Comparison of ENCODE assay signal across 8 cellular contexts in genomic region chr4:145177906-145178538, GRCh38. TPM values are rescaled to one million over a fixed set of nuclear protein-coding genes. Genes with fewer than 3 reads are reported as not detected.
DNase-seq lines count a peak whose midpoint lies in the region; ATAC-seq, FAIRE-seq and TF ChIP-seq lines count a peak whose summit lies in the region.

No MANE protein-coding gene starts in this region.

- no peak for TF ChIP-seq RAD21 in GM12878 (IDR thresholded peaks at IDR 0.05; ENCODE audit: insufficient read depth, low read depth, low read length)
- no peak for TF ChIP-seq RAD21 in HepG2 (CRISPR knock-in tag; IDR thresholded peaks at IDR 0.05)

- POLR2A ChIA-PET in GM12878 (lab: Charles Lee): interaction anchor here (0.6 to 4.2 kb wide), 10 partner anchors 8 to 546 kb away, joined by 3 to 25 read pairs (median 10); partner anchors contain the start of genes ABCE1, ANAPC10 and MMAA
- POLR2A ChIA-PET in HepG2 (lab: Yijun Ruan, JAX): interaction anchor here (1.2 kb wide), 1 partner anchor 80 kb away, joined by 5 read pairs; the partner anchor contains the start of genes ABCE1 and ANAPC10

- H3K4me2 ChIP-seq in GM12878 (ENCODE audit: control insufficient read depth, insufficient read depth) (peak overlapping the region; percentile 86), HepG2 (ENCODE audit: low read depth, low read length) (peak overlapping the region; percentile 99)

- H3K27ac ChIP-seq in GM12878 (ENCODE audit: control insufficient read depth, insufficient read depth) (peak overlapping the region; percentile 95), HepG2 (ENCODE audit: extremely low read length, insufficient read depth, low read length) (peak overlapping the region; percentile 92), thoracic aorta (peak overlapping the region; percentile 18 to 97)

- DNase-seq in GF-D8 (lab: John Stamatoyannopoulos, UW) (peak; percentile 45), NCI-H526 treated with DMSO at 0.1 percent for 48 hours (lab: John Stamatoyannopoulos, UW) (peak; percentile 42), GM12878 (ENCODE audit: low read depth, low spot score) (no peak), HepG2 (ENCODE audit: low spot score) (peak; percentile 71), thoracic aorta (ENCODE audit: low spot score) (no peak), NCI-H1105 treated with DMSO at 0.1 percent for 48 hours (lab: John Stamatoyannopoulos, UW) (no peak)
- DNase-seq in stimulated activated naive CD4-positive, alpha-beta T cell (lab: John Stamatoyannopoulos, UW): no peak

- no peak for FAIRE-seq in GM12878 (lab: Jason Lieb, UNC)
- peak; percentile 60 for FAIRE-seq in HepG2 (lab: Jason Lieb, UNC)

- RAD21 ChIA-PET in GM12878 (lab: Charles Lee; ENCODE audit: unreplicated experiment): interaction anchor here (0.9 to 3.8 kb wide), 17 partner anchors 8 to 447 kb away, joined by 3 to 30 read pairs (median 6); partner anchors contain the start of genes ABCE1 and ANAPC10

- SMC1A ChIA-PET in GM12878 (lab: Charles Lee; ENCODE audit: uncharacterized antibody, unreplicated experiment): interaction anchor here (0.8 to 5.9 kb wide), 23 partner anchors 7 to 446 kb away, joined by 3 to 42 read pairs (median 7); partner anchors contain the start of genes ABCE1, ANAPC10 and MMAA

- under 1% methylated on average over 9 of the region's 9 CpGs for WGBS in GM12878 (ENCODE audit: insufficient coverage, insufficient replicate concordance, low lambda C conversion rate, missing lambda C conversion rate)
- 4% methylated on average over 9 of the region's 9 CpGs for WGBS in HepG2 (ENCODE audit: low lambda C conversion rate)

- no peak for TF ChIP-seq EP300 in GM12878 (IDR thresholded peaks at IDR 0.05; ENCODE audit: borderline replicate concordance in 1 of 2, control insufficient read depth in 1 of 2, low read depth in 2 of 2, low read length in 2 of 2)
- TF ChIP-seq EP300 in HepG2 (IDR thresholded peaks at IDR 0.05; ENCODE audit: low read depth in 2 of 2, low read length in 2 of 2): no peak
- no peak for TF ChIP-seq EP300 in HepG2 (CRISPR knock-in tag; IDR thresholded peaks at IDR 0.05; ENCODE audit: borderline replicate concordance)

- H3K79me2 ChIP-seq in GM12878 (ENCODE audit: control insufficient read depth, insufficient read depth, low read length) (peaks cover 63% of the 10 kb centered on the region), HepG2 (ENCODE audit: insufficient read depth, low read length) (peaks cover 61% of the 10 kb centered on the region)

- intact Hi-C loops in GM12878 (cut with micrococcal nuclease; ENCODE audit: unreplicated experiment) (loop anchor here (5.0 kb wide), 1 partner anchor 629 kb away; no protein-coding TSS in a partner anchor), HepG2 (cut with micrococcal nuclease; ENCODE audit: unreplicated experiment) (loop anchor here (2.0 kb wide), 1 partner anchor 79 kb away; the partner anchor contains the start of genes ABCE1 and ANAPC10)

- no TSS peak for BruUV-seq in GM12878 (replicated peaks; lab: Mats Ljungman, UMichigan)
- TSS peak; percentile 45 for BruUV-seq in HepG2 (replicated peaks; lab: Mats Ljungman, UMichigan)

- peak overlapping the region; percentile 67 for H3K4me3 ChIP-seq in GM12878
- peak overlapping the region; percentile 75 to 84 (median 78) for H3K4me3 ChIP-seq in HepG2 (replicated peaks in 1 of 3; ENCODE audit: insufficient read depth in 1 of 3, low read depth in 2 of 3, low read length in 3 of 3)
- peak overlapping the region; percentile 93 for H3K4me3 ChIP-seq in thoracic aorta

- TF ChIP-seq CTCF in GM12878 (IDR thresholded peaks at IDR 0.05 in 2 of 3, conservative IDR thresholded peaks at IDR 0.05 in 1 of 3; ENCODE audit: control insufficient read depth in 2 of 3, extremely low read depth in 1 of 3, insufficient read depth in 1 of 3, low read depth in 3 of 3, low read length in 3 of 3): no peak
- no peak for TF ChIP-seq CTCF in HepG2 (CRISPR knock-in tag; IDR thresholded peaks at IDR 0.05)
- TF ChIP-seq CTCF in thoracic aorta (IDR thresholded peaks at IDR 0.05): no peak

- in situ Hi-C loops in GM12878 (cut with MboI): no loop called here
- in situ Hi-C loops in HepG2 (cut with HindIII; ENCODE audit: extremely low pct_ligation_motif_present, low pct_unique_long_range_greater_than_20kb): no loop called here

- H2AFZ ChIP-seq in GM12878 (ENCODE audit: control insufficient read depth, low read depth, low read length): peak overlapping the region; percentile 51
- H2AFZ ChIP-seq in HepG2 (ENCODE audit: low read length): no peak overlapping the region

- H3K9ac ChIP-seq in GM12878 (ENCODE audit: control insufficient read depth, insufficient read depth, low read length) (peak overlapping the region; percentile 90), HepG2 (ENCODE audit: insufficient read depth, low read depth, low read length) (peak overlapping the region; percentile 87)

- H3K4me1 ChIP-seq in GM12878 (ENCODE audit: control insufficient read depth, insufficient read depth, low read length) (peaks cover 23% of the 10 kb centered on the region), HepG2 (ENCODE audit: insufficient read depth, low read length) (peaks cover 34% of the 10 kb centered on the region), thoracic aorta (ENCODE audit: control insufficient read depth in 1 of 2, low read depth in 2 of 2) (peaks cover 18 to 42% of the 10 kb centered on the region in 2 donors)

- TF ChIP-seq POLR2A in GM12878 (IDR thresholded peaks at IDR 0.05; ENCODE audit: low read depth, low read length) (no peak), HepG2 (IDR thresholded peaks at IDR 0.05; ENCODE audit: insufficient read depth in 1 of 2, low read depth in 2 of 2, low read length in 2 of 2) (no peak)

- H4K20me1 ChIP-seq in GM12878 (ENCODE audit: control insufficient read depth, insufficient read depth) (no peaks in the 10 kb centered on the region), HepG2 (ENCODE audit: insufficient read depth, low read length) (peaks cover 20% of the 10 kb centered on the region)

- no peak for ATAC-seq in GM12878
- ATAC-seq in HepG2: no peak
- ATAC-seq in thoracic aorta (ENCODE audit: insufficient number of reproducible peaks, low FRiP score, low read depth): no peak
- no peak for ATAC-seq in GM21576 (IDR thresholded peaks at IDR 0.05; ENCODE audit: unreplicated experiment)

- CTCF ChIA-PET in GM12878 (lab: Yijun Ruan, JAX): interaction anchor here (0.6 to 2.8 kb wide), 12 partner anchors 9 to 439 kb away, joined by 3 to 12 read pairs (median 5); no protein-coding TSS in a partner anchor
- CTCF ChIA-PET in HepG2 (lab: Yijun Ruan, JAX; ENCODE audit: low intra/inter-chr PET ratio, low total read pairs): no interaction called here

- H3K9me3 ChIP-seq in GM12878 (replicated peaks; ENCODE audit: control insufficient read depth, insufficient read depth, low read length): no peaks in the 10 kb centered on the region
- no peaks in the 10 kb centered on the region for H3K9me3 ChIP-seq in HepG2 (ENCODE audit: low read length)
- no peaks in the 10 kb centered on the region for H3K9me3 ChIP-seq in thoracic aorta

- H3K36me3 ChIP-seq in GM12878 (ENCODE audit: control insufficient read depth in 2 of 2, insufficient read depth in 2 of 2, low read length in 1 of 2): 0 out of 4 replicates have a peak, but pooled peaks cover 0 to 6% of the 10 kb centered on the region in 2 experiments
- H3K36me3 ChIP-seq in HepG2 (replicated peaks in 1 of 2; ENCODE audit: control insufficient read depth in 1 of 2, insufficient read depth in 2 of 2, low read length in 2 of 2): peaks cover 0 to 20% of the 10 kb centered on the region in 2 experiments; a peak in 1 of 5 replicates
- H3K36me3 ChIP-seq in thoracic aorta: no peaks in the 10 kb centered on the region

- H3K27me3 ChIP-seq in GM12878 (replicated peaks in 1 of 2; ENCODE audit: control insufficient read depth in 2 of 2, insufficient read depth in 2 of 2, low read length in 1 of 2) (no peaks in the 10 kb centered on the region), HepG2 (ENCODE audit: control insufficient read depth in 1 of 2, insufficient read depth in 2 of 2, low read length in 2 of 2) (peaks cover 0 to 4% of the 10 kb centered on the region in 2 experiments; a peak in 1 of 5 replicates), thoracic aorta (replicated peaks; ENCODE audit: insufficient read depth) (no peaks in the 10 kb centered on the region)

RNA-seq across cellular contexts. Expression of gene OTUD4, which starts 2.4 kb away (rescaled TPM):
- 119 and 122 TPM in 2 replicates for total RNA-seq in GM12878 (2013; cell fraction: nucleolus; rRNA removed)
- total RNA-seq in GM12878 (2014; rRNA removed) (14.1 and 15.5 TPM in 2 replicates), GM12878 (2014; rRNA removed; fragmentation: Illumina TruSeq; extraction: Trizol) (16.1 and 17.2 TPM in 2 replicates), GM12878 (2021) (21.4 and 22.8 TPM in 2 replicates), HepG2 (2016; rRNA removed; fragmentation: Illumina TruSeq; extraction: Trizol) (16.1 and 21.1 TPM in 2 replicates), thoracic aorta (10 to 100 TPM; 46.7 to 57.2 TPM)
- 5.8 TPM for polyA plus RNA-seq in GM12878 (2011; ENCODE audit: low read depth)
- polyA plus RNA-seq in GM12878 (2011; rRNA removed) (26.3 and 35.0 TPM in 2 replicates), GM12878 (2014; fragmentation: Illumina TruSeq; extraction: Trizol) (19.2 and 25.2 TPM in 2 replicates), GM12878 (2014; fragmentation: Nextera tagmentation; extraction: Ambion mirVana) (1 to 10 TPM; 2.8 to 4.4 TPM), GM12878 (2014; rRNA removed) (10.0 and 13.0 TPM in 2 replicates), GM12878 (2016; fragmentation: Nextera tagmentation; extraction: Ambion mirVana) (1 to 10 TPM; 2.2 to 8.3 TPM), HepG2 (2011; rRNA removed) (14.7 and 18.0 TPM in 2 replicates)
- 12.1 and 13.0 TPM in 2 replicates for polyA plus RNA-seq in GM12878 (2011; cell fraction: cytosol; rRNA removed)
- polyA plus RNA-seq in GM12878 (2011; cell fraction: nucleus; rRNA removed): 40.0 and 42.7 TPM in 2 replicates
- polyA plus RNA-seq in GM12878 (2012): 8.4 and 9.3 TPM in 2 replicates
- polyA minus RNA-seq in GM12878 (2011; rRNA and poly(A)+ RNA removed): 35.2 and 36.7 TPM in 2 replicates
- 10.3 and 10.6 TPM in 2 replicates for polyA minus RNA-seq in GM12878 (2011; cell fraction: cytosol; rRNA and poly(A)+ RNA removed)
- polyA minus RNA-seq in GM12878 (2011; cell fraction: nucleus; rRNA and poly(A)+ RNA removed): 39.0 and 66.1 TPM in 2 replicates
- total RNA-seq in HepG2 (2016; cell fraction: cytosol; rRNA removed; fragmentation: Illumina TruSeq; extraction: Trizol; ENCODE audit: low read depth): 5.8 and 7.3 TPM in 2 replicates
- total RNA-seq in HepG2 (2016; cell fraction: insoluble cytoplasmic fraction; rRNA removed; fragmentation: Illumina TruSeq; extraction: Trizol): 15.5 and 21.2 TPM in 2 replicates
- total RNA-seq in HepG2 (2016; cell fraction: membrane; rRNA removed; fragmentation: Illumina TruSeq; extraction: Trizol): 7.7 and 9.2 TPM in 2 replicates
- 36.4 and 37.2 TPM in 2 replicates for total RNA-seq in HepG2 (2016; cell fraction: nucleus; rRNA removed; fragmentation: Illumina TruSeq; extraction: Trizol)
- polyA plus RNA-seq in HepG2 (2011; cell fraction: cytosol; rRNA removed): 7.3 and 11.8 TPM in 2 replicates
- polyA plus RNA-seq in HepG2 (2011; cell fraction: nucleus; rRNA removed): 14.7 and 19.7 TPM in 2 replicates
- 17.3 and 19.5 TPM in 2 replicates for polyA plus RNA-seq in HepG2 (2012)
- 0.61 and 0.79 TPM in 2 replicates for polyA plus RNA-seq in HepG2 (2016; cell fraction: cytosol; fragmentation: Illumina TruSeq; extraction: Trizol; ENCODE audit: low read depth)
- polyA plus RNA-seq in HepG2 (2016; cell fraction: insoluble cytoplasmic fraction; fragmentation: Illumina TruSeq; extraction: Trizol; ENCODE audit: low read depth): 20.7 and 21.3 TPM in 2 replicates
- 2.2 and 2.9 TPM in 2 replicates for polyA plus RNA-seq in HepG2 (2016; cell fraction: membrane; fragmentation: Illumina TruSeq; extraction: Trizol; ENCODE audit: low read depth)
- 31.2 and 36.5 TPM in 2 replicates for polyA plus RNA-seq in HepG2 (2016; cell fraction: nucleus; fragmentation: Illumina TruSeq; extraction: Trizol; ENCODE audit: insufficient read depth, low read depth)
- 28.1 and 29.5 TPM in 2 replicates for polyA minus RNA-seq in HepG2 (2011; rRNA and poly(A)+ RNA removed; ENCODE audit: low replicate concordance)
- 23.0 and 27.3 TPM in 2 replicates for polyA minus RNA-seq in HepG2 (2011; cell fraction: cytosol; rRNA and poly(A)+ RNA removed)
- polyA minus RNA-seq in HepG2 (2011; cell fraction: nucleus; rRNA and poly(A)+ RNA removed): 64.8 and 79.4 TPM in 2 replicates

Comparison
In these comparisons a context has a peak if more than half of its experiments do, and no peak if none do; other contexts are left out.
1. DNase-seq: peak in GF-D8 (single experiment), NCI-H526 treated with DMSO at 0.1 percent for 48 hours (single experiment) and HepG2 (single experiment); none in GM12878 (single experiment), thoracic aorta (single experiment), NCI-H1105 treated with DMSO at 0.1 percent for 48 hours (single experiment) and stimulated activated naive CD4-positive, alpha-beta T cell (0 of 6).
2. Peak in every context shown above with its lines, with median percentiles within 50 percentile points of each other: H3K27ac ChIP-seq and H3K4me3 ChIP-seq.